ENCODE assay signal across 8 cellular contexts in genomic region chr22:31291716-31292644, GRCh38. TPM values are rescaled to one million over a fixed set of nuclear protein-coding genes. Genes with fewer than 3 reads are reported as not detected.
DNase-seq lines count a peak whose midpoint lies in the region; ATAC-seq lines count a peak whose summit lies in the region.

Gene PIK3IP1, minus strand, starts transcription at chr22:31292488. Its CDS starts 144 bp downstream, at chr22:31292344.

- ATAC-seq in HG03108 (IDR thresholded peaks at IDR 0.05; ENCODE audit: unreplicated experiment) (peak; percentile 39), left lobe of liver (peak; percentile 84), HG03460 (IDR thresholded peaks at IDR 0.05; ENCODE audit: unreplicated experiment) (no peak)

- DNase-seq in DMS 273 (lab: John Stamatoyannopoulos, UW; ENCODE audit: unreplicated experiment) (peak; percentile 92), NCI-H748 treated with DMSO at 0.1 percent for 48 hours (lab: John Stamatoyannopoulos, UW) (peak; percentile 67), dermis microvascular lymphatic vessel endothelial cell (ENCODE audit: low read depth in 2 of 2) (peak; percentile 82 to 94), left lobe of liver (ENCODE audit: low spot score) (peak; percentile 88)
- peak; percentile 80 to 88 for DNase-seq in activated CD4-positive, alpha-beta T cell treated with anti-CD3 and anti-CD28 coated beads, Interleukin-2, amount 50 U/mL, for 48 hours
- DNase-seq in stimulated activated CD4-positive, alpha-beta T cell treated with anti-CD3 and anti-CD28 coated beads, Interleukin-1b, Interleukin-23, amount 100 ng/mL, for 4 hours (ENCODE audit: low read depth in 2 of 2): peak; percentile 66 to 72

RNA-seq across cellular contexts. Expression of gene PIK3IP1, which starts in this region (rescaled TPM):
- 18.4 and 31.1 TPM in 2 replicates for total RNA-seq in dermis microvascular lymphatic vessel endothelial cell
- 3.2 TPM for total RNA-seq in left lobe of liver
